13 cellular contexts compared by ENCODE assay signal in the genomic region with DNA sequence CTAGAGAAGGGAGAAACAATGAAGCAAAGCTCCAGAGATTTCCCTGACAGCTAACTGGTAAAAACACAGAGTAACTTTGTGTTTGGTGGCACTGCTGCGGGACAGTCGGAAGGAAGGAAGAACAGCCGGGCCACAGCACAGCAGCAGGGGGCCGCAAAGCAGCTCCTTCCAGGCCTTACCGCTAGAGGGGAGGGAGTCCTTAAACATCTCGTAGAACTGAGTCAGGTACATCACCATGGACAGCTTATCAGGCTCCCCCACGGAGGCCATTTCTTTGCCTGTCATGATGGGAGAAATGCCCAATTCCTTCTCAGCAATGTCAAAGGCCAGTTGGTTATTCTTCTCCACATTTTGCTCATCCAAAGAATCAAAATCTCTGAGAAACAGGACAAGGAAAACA.
DNase-seq lines count a peak whose midpoint lies in the region; ATAC-seq and TF ChIP-seq lines count a peak whose summit lies in the region.
"Had no signal": no experiment of that assay in that cellular context is flagged by ENCODE, and none has a peak within 500 bp of the region (broad histone marks: within the 10 kb centered on the region; RNA-seq: fewer than 3 reads in every experiment).

No MANE protein-coding gene starts in this region.

- H3K36me3 ChIP-seq in BJ (ENCODE audit: control insufficient read depth, insufficient read depth, low read length) = peaks cover 15% of the 10 kb centered on the region
- peaks cover 0 to 3% of the 10 kb centered on the region in 2 donors for H3K36me3 ChIP-seq in prostate gland
- H3K36me3 ChIP-seq in CD4-positive, alpha-beta memory T cell (ENCODE audit: insufficient read depth, low read length) = peaks cover 29% of the 10 kb centered on the region
- no peaks in the 10 kb centered on the region for H3K36me3 ChIP-seq in breast epithelium

- ATAC-seq in natural killer cell = no peak

- in situ Hi-C loops in SK-MEL-5 (cut with HindIII; ENCODE audit: low pct_unique_long_range_greater_than_20kb, low sequenced_read_pairs) = no loop called here

- H3K27ac ChIP-seq in prostate gland = no peak overlapping the region
- no peak overlapping the region for H3K27ac ChIP-seq in CD4-positive, alpha-beta memory T cell (ENCODE audit: low read depth, low read length)
- H3K27ac ChIP-seq in breast epithelium = no peak overlapping the region
- H3K27ac ChIP-seq: VCaP had no signal

- TF ChIP-seq CTCF in BJ (IDR thresholded peaks at IDR 0.05; ENCODE audit: insufficient read depth, low read depth, low read length) (peak; percentile 54), epithelial cell of proximal tubule (conservative IDR thresholded peaks at IDR 0.05; ENCODE audit: low read depth, low read length) (peak; percentile 7), nephron (IDR thresholded peaks at IDR 0.05; ENCODE audit: unreplicated experiment in 3 of 3) (peak in 2 of 3 experiments; percentile 32 to 42), prostate gland (IDR thresholded peaks at IDR 0.05) (no peak), natural killer cell (IDR thresholded peaks at IDR 0.05) (no peak), breast epithelium (IDR thresholded peaks at IDR 0.05) (no peak)

- no peaks in the 10 kb centered on the region for H3K9me3 Mint-ChIP-seq in nephron
- no peaks in the 10 kb centered on the region for H3K9me3 Mint-ChIP-seq in CD4-positive, alpha-beta memory T cell
- H3K9me3 Mint-ChIP-seq in natural killer cell = no peaks in the 10 kb centered on the region

- H3K36me3 Mint-ChIP-seq in nephron (ENCODE audit: low read depth) (peaks cover 49% of the 10 kb centered on the region), natural killer cell (peaks cover 6% of the 10 kb centered on the region)
- peaks cover 57 to 75% of the 10 kb centered on the region in 2 donors for H3K36me3 Mint-ChIP-seq in CD4-positive, alpha-beta memory T cell

- DNase-seq in BJ (ENCODE audit: low read depth) (no peak), SK-MEL-5 (ENCODE audit: low read depth, low spot score) (peak; percentile 56), epithelial cell of proximal tubule (ENCODE audit: low read depth) (no peak), prostate gland (ENCODE audit: low spot score) (no peak), natural killer cell (no peak), breast epithelium (ENCODE audit: low spot score in 2 of 2) (no peak)
- no peak for DNase-seq in CD4-positive, alpha-beta memory T cell
- DNase-seq: amniotic stem cell, C1 segment of cervical spinal cord, NCI-H1694, NCI-H774 had no signal

- TF ChIP-seq POLR2A in prostate gland (IDR thresholded peaks at IDR 0.05) (no peak), breast epithelium (IDR thresholded peaks at IDR 0.05) (no peak)

- 60% methylated on average over 7 of the region's 7 CpGs for WGBS in prostate gland

- H3K27me3 ChIP-seq in BJ (ENCODE audit: control insufficient read depth, insufficient read depth, low read length) (no peaks in the 10 kb centered on the region), prostate gland (replicated peaks; ENCODE audit: insufficient read depth) (no peaks in the 10 kb centered on the region), breast epithelium (no peaks in the 10 kb centered on the region)
- H3K27me3 ChIP-seq in CD4-positive, alpha-beta memory T cell (ENCODE audit: insufficient read depth, low read length) = no peaks in the 10 kb centered on the region

- H3K4me3 ChIP-seq in BJ (ENCODE audit: low read depth, low read length) (no peak overlapping the region), epithelial cell of proximal tubule (ENCODE audit: low read depth, low read length) (no peak overlapping the region), prostate gland (no peak overlapping the region), breast epithelium (no peak overlapping the region)
- H3K4me3 ChIP-seq in CD4-positive, alpha-beta memory T cell (ENCODE audit: low read length in 2 of 2) = no peak overlapping the region

- H3K9me3 ChIP-seq in prostate gland (no peaks in the 10 kb centered on the region), breast epithelium (no peaks in the 10 kb centered on the region)
- no peaks in the 10 kb centered on the region for H3K9me3 ChIP-seq in CD4-positive, alpha-beta memory T cell (ENCODE audit: control insufficient read depth in 1 of 2, low read length in 2 of 2)

- H3K27ac Mint-ChIP-seq in nephron (peak overlapping the region; percentile 11 to 58 (median 28)), natural killer cell (no peak overlapping the region)
- no peak overlapping the region for H3K27ac Mint-ChIP-seq in CD4-positive, alpha-beta memory T cell

- H3K4me1 ChIP-seq in prostate gland (replicated peaks) = no peaks in the 10 kb centered on the region
- H3K4me1 ChIP-seq in CD4-positive, alpha-beta memory T cell (ENCODE audit: insufficient read depth, low read length) = no peaks in the 10 kb centered on the region
- H3K4me1 ChIP-seq in breast epithelium = no peaks in the 10 kb centered on the region

- H3K4me1 Mint-ChIP-seq in nephron = peaks cover 57% of the 10 kb centered on the region
- peaks cover 0 to 1% (median 0%) of the 10 kb centered on the region in 4 donors for H3K4me1 Mint-ChIP-seq in CD4-positive, alpha-beta memory T cell
- H3K4me1 Mint-ChIP-seq in natural killer cell = no peaks in the 10 kb centered on the region

- peak overlapping the region in 1 of 3 experiments; percentile 4 for H3K4me3 Mint-ChIP-seq in nephron
- no peak overlapping the region for H3K4me3 Mint-ChIP-seq in CD4-positive, alpha-beta memory T cell
- H3K4me3 Mint-ChIP-seq in natural killer cell = no peak overlapping the region

- intact Hi-C loops in prostate gland (cut with DNase I) = loop anchor here (10.0 kb wide), 1 partner anchor 154 kb away; no protein-coding TSS in a partner anchor
- intact Hi-C loops in CD4-positive, alpha-beta memory T cell (cut with micrococcal nuclease) = no loop called here
- intact Hi-C loops in natural killer cell (cut with micrococcal nuclease) = no loop called here
- intact Hi-C loops in breast epithelium (cut with DNase I; ENCODE audit: low total_unique reads) = no loop called here

- POLR2A ChIA-PET in BJ (lab: Charles Lee) = no interaction called here
- POLR2A ChIA-PET in CD4-positive, alpha-beta memory T cell (lab: Charles Lee; ENCODE audit: partially characterized antibody) = no interaction called here

- H3K27me3 Mint-ChIP-seq in nephron (ENCODE audit: low read depth) (no peaks in the 10 kb centered on the region), natural killer cell (ENCODE audit: low read depth in 2 of 2) (no peaks in the 10 kb centered on the region)
- H3K27me3 Mint-ChIP-seq in CD4-positive, alpha-beta memory T cell = no peaks in the 10 kb centered on the region

- CTCF ChIA-PET in BJ (lab: Yijun Ruan, JAX) = interaction anchor here (0.9 to 1.6 kb wide), 4 partner anchors 10 to 145 kb away, joined by 3 to 6 read pairs (median 4); no protein-coding TSS in a partner anchor
- CTCF ChIA-PET in CD4-positive, alpha-beta memory T cell (lab: Charles Lee; ENCODE audit: partially characterized antibody) = interaction anchor here (1.0 to 3.1 kb wide), 2 partner anchors 137 to 187 kb away, joined by 3 to 11 read pairs; no protein-coding TSS in a partner anchor

Comparison
In these comparisons a context has a peak if more than half of its experiments do, and no peak if none do; other contexts are left out.
1. CTCF ChIP-seq: peak in BJ (single experiment), epithelial cell of proximal tubule (single experiment) and nephron (2 of 3); none in prostate gland (0 of 4), natural killer cell (single experiment) and breast epithelium (0 of 3).
2. H3K27ac Mint-ChIP-seq: peak in nephron (3 of 3); none in CD4-positive, alpha-beta memory T cell (0 of 7) and natural killer cell (0 of 2).